13 cellular contexts compared by ENCODE assay signal in genomic region chr4:26263165-26263564, GRCh38.
DNase-seq lines count a peak whose midpoint lies in the region; TF ChIP-seq lines count a peak whose summit lies in the region.
"Had no signal": no experiment of that assay in that cellular context is flagged by ENCODE, and none has a peak within 500 bp of the region (broad histone marks: within the 10 kb centered on the region; RNA-seq: fewer than 3 reads in every experiment).

No MANE protein-coding gene starts in this region.

- in situ Hi-C loops in GM13976 (cut with MboI; ENCODE audit: low sequenced_read_pairs, unreplicated experiment) = no loop called here

- no peak overlapping the region for H3K27ac ChIP-seq in OCI-LY3 (ENCODE audit: low read length)

- peak overlapping the region; percentile 65 for H3K4me2 ChIP-seq in OCI-LY3 (ENCODE audit: low read length)

- peaks cover 32% of the 10 kb centered on the region for H3K4me1 ChIP-seq in OCI-LY3 (ENCODE audit: low read length)

- no peak for TF ChIP-seq CTCF in OCI-LY3 (IDR thresholded peaks at IDR 0.05; ENCODE audit: low read depth, low read length)
- TF ChIP-seq CTCF in GM13976 (IDR thresholded peaks at IDR 0.05; ENCODE audit: borderline replicate concordance, control extremely low read depth, extremely low read depth, insufficient read depth, missing control alignments) = no peak

- no peaks in the 10 kb centered on the region for H3K27me3 ChIP-seq in OCI-LY3 (ENCODE audit: low read depth, low read length)

- peak; percentile 24 for DNase-seq in NCI-H146 (lab: John Stamatoyannopoulos, UW)
- DNase-seq in NCI-H146 treated with DMSO at 0.1 percent for 48 hours (lab: John Stamatoyannopoulos, UW; ENCODE audit: unreplicated experiment) = no peak
- peak; percentile 77 for DNase-seq in HuH-7 (ENCODE audit: low spot score)
- peak; percentile 73 for DNase-seq in iPS-NIHi11 (ENCODE audit: low spot score)
- DNase-seq in AML-193 (lab: John Stamatoyannopoulos, UW) = no peak
- no peak for DNase-seq in GM13976 (ENCODE audit: low spot score)
- no peak for DNase-seq in NCI-H774 (lab: John Stamatoyannopoulos, UW)
- DNase-seq: activated CD4-positive, alpha-beta T cell treated with anti-CD3 and anti-CD28 coated beads for 1 hour; activated naive CD4-positive, alpha-beta T cell treated with anti-CD3 and anti-CD28 coated beads for 36 hours; GOT3; MV-4-11; Right ventricle myocardium superior had no signal

- H3K36me3 ChIP-seq in OCI-LY3 (replicated peaks; ENCODE audit: low read depth, low read length) = no peaks in the 10 kb centered on the region

- no peaks in the 10 kb centered on the region for H4K20me1 ChIP-seq in OCI-LY3 (ENCODE audit: insufficient read depth, low read length)

- H2AFZ ChIP-seq in OCI-LY3 (ENCODE audit: low read depth, low read length) = no peak overlapping the region

- H3K9me3 ChIP-seq in OCI-LY3 (ENCODE audit: insufficient read depth, low read length) = no peaks in the 10 kb centered on the region; the same call in 1 of the 2 replicates

- no peaks in the 10 kb centered on the region for H3K79me2 ChIP-seq in OCI-LY3 (ENCODE audit: low read length)

- H3K4me3 ChIP-seq in OCI-LY3 (ENCODE audit: low read length) = peak overlapping the region; percentile 58

- no peak overlapping the region; the same call in 1 of the 2 replicates for H3K9ac ChIP-seq in OCI-LY3 (ENCODE audit: low read length)

Comparison
In these comparisons a context has a peak if more than half of its experiments do, and no peak if none do; other contexts are left out.
1. DNase-seq: peak in NCI-H146 (single experiment), HuH-7 (single experiment) and iPS-NIHi11 (single experiment); none in NCI-H146 treated with DMSO at 0.1 percent for 48 hours (single experiment), AML-193 (0 of 2), GM13976 (single experiment) and NCI-H774 (single experiment).